8 cellular contexts compared by ENCODE assay signal in genomic region chr1:6234502-6235295, GRCh38. TPM values are rescaled to one million over a fixed set of nuclear protein-coding genes. Genes with fewer than 3 reads are reported as not detected.
DNase-seq lines count a peak whose midpoint lies in the region; ATAC-seq and TF ChIP-seq lines count a peak whose summit lies in the region.

No MANE protein-coding gene starts in this region.

- no peaks in the 10 kb centered on the region for H3K9me2 ChIP-seq in SU-DHL-6 (replicated peaks; ENCODE audit: insufficient read depth, low read length)

- H3K4me2 ChIP-seq in SU-DHL-6 (ENCODE audit: low read depth, low read length, poor library complexity, severe bottlenecking) (peak overlapping the region; percentile 82), fibroblast of lung (ENCODE audit: extremely low read depth, insufficient read depth, low read length) (peak overlapping the region; percentile 92)

- H3K9ac ChIP-seq in SU-DHL-6 (ENCODE audit: low read length) (peak overlapping the region; percentile 84), fibroblast of lung (ENCODE audit: insufficient read depth, low read length) (peak overlapping the region; percentile 87)

- DNase-seq in DMS79 treated with DMSO at 0.1 percent for 48 hours (lab: John Stamatoyannopoulos, UW): peak; percentile 24
- no peak for DNase-seq in DMS79 (lab: John Stamatoyannopoulos, UW)
- peak in 1 of 2 donors; percentile 43 for DNase-seq in fibroblast of lung (ENCODE audit: low read depth in 2 of 2)
- DNase-seq in retinal pigment epithelial cell (ENCODE audit: low read depth): no peak
- DNase-seq in C1 segment of cervical spinal cord (lab: John Stamatoyannopoulos, UW): no peak
- DNase-seq in NCI-H187 (lab: John Stamatoyannopoulos, UW): no peak

- peaks cover 14% of the 10 kb centered on the region; the same call in 1 of the 2 replicates for H3F3A ChIP-seq in SU-DHL-6 (ENCODE audit: insufficient read depth)

- H2AFZ ChIP-seq in SU-DHL-6 (ENCODE audit: low read depth, low read length, severe bottlenecking) (no peak overlapping the region), fibroblast of lung (ENCODE audit: low read length) (no peak overlapping the region)

- H4K20me1 ChIP-seq in SU-DHL-6 (ENCODE audit: low read depth, low read length): no peaks in the 10 kb centered on the region
- no peaks in the 10 kb centered on the region for H4K20me1 ChIP-seq in fibroblast of lung (ENCODE audit: control insufficient read depth, extremely low read depth, insufficient read depth, low read length)

- H3K4me3 ChIP-seq in SU-DHL-6 (ENCODE audit: insufficient read depth, low read length, poor library complexity, severe bottlenecking) (peak overlapping the region; percentile 96), fibroblast of lung (replicated peaks in 1 of 4; ENCODE audit: control extremely low read depth in 1 of 4, insufficient read depth in 1 of 4, low read depth in 3 of 4, low read length in 4 of 4) (peak overlapping the region; percentile 79 to 88 (median 85)), retinal pigment epithelial cell (ENCODE audit: low read length) (peak overlapping the region; percentile 56)

- H3K36me3 ChIP-seq in SU-DHL-6 (ENCODE audit: low read length): peaks cover 11% of the 10 kb centered on the region; the same call in 1 of the 2 replicates
- H3K36me3 ChIP-seq in fibroblast of lung (ENCODE audit: control insufficient read depth, insufficient read depth, low read length): peaks cover 2% of the 10 kb centered on the region

- no peak for ATAC-seq in HG02588 (IDR thresholded peaks at IDR 0.05; ENCODE audit: unreplicated experiment)

- peaks cover 24% of the 10 kb centered on the region for H3K79me2 ChIP-seq in SU-DHL-6 (ENCODE audit: insufficient read depth, low read length)
- peaks cover 18% of the 10 kb centered on the region for H3K79me2 ChIP-seq in fibroblast of lung (ENCODE audit: control insufficient read depth, insufficient read depth, low read length)

- H3K9me3 ChIP-seq in SU-DHL-6 (ENCODE audit: insufficient read depth, low read length): no peaks in the 10 kb centered on the region
- H3K9me3 ChIP-seq in fibroblast of lung (ENCODE audit: control insufficient read depth, insufficient read depth, low read depth, low read length): no peaks in the 10 kb centered on the region

- H3K27me3 ChIP-seq in SU-DHL-6 (ENCODE audit: low read length): no peaks in the 10 kb centered on the region
- no peaks in the 10 kb centered on the region for H3K27me3 ChIP-seq in fibroblast of lung (ENCODE audit: control insufficient read depth, insufficient read depth, low read length)

- H3K27ac ChIP-seq in SU-DHL-6 (ENCODE audit: low read depth, low read length) (peak overlapping the region; percentile 56), fibroblast of lung (ENCODE audit: insufficient read depth, low read length) (peak overlapping the region; percentile 42)

- peaks cover 7% of the 10 kb centered on the region for H3K4me1 ChIP-seq in fibroblast of lung (ENCODE audit: control insufficient read depth, extremely low read depth, insufficient read depth, low read length)

- TF ChIP-seq CTCF in SU-DHL-6 (IDR thresholded peaks at IDR 0.05; ENCODE audit: insufficient read depth, low read length, poor library complexity, severe bottlenecking) (no peak), fibroblast of lung (conservative IDR thresholded peaks at IDR 0.05 in 1 of 2, IDR thresholded peaks at IDR 0.05 in 1 of 2; ENCODE audit: low read depth in 1 of 2, low read length in 2 of 2) (no peak), retinal pigment epithelial cell (conservative IDR thresholded peaks at IDR 0.05; ENCODE audit: low read depth, low read length) (no peak)

RNA-seq across cellular contexts. Expression of gene ICMT, which starts 1.1 kb away (rescaled TPM):
- total RNA-seq in fibroblast of lung: 62.4 and 95.1 TPM in 2 replicates
- polyA plus RNA-seq in fibroblast of lung: 91.1 and 95.8 TPM in 2 replicates
- polyA plus RNA-seq in fibroblast of lung (2012): 58.9 and 63.8 TPM in 2 replicates
- 34.3 and 40.6 TPM in 2 replicates for polyA minus RNA-seq in fibroblast of lung (ENCODE audit: low replicate concordance)

RNA-seq across cellular contexts. Expression of gene HES3, which starts 9.3 kb away (rescaled TPM):
- total RNA-seq in fibroblast of lung: not detected in 2 replicates
- polyA plus RNA-seq in fibroblast of lung: not detected in 2 replicates
- not detected in 2 replicates for polyA plus RNA-seq in fibroblast of lung (2012)
- polyA minus RNA-seq in fibroblast of lung (ENCODE audit: low replicate concordance): not detected in 2 replicates

RNA-seq across cellular contexts. Expression of gene GPR153, which starts 26.2 kb away (rescaled TPM):
- total RNA-seq in fibroblast of lung: 8.9 and 13.4 TPM in 2 replicates
- 4.0 and 8.5 TPM in 2 replicates for polyA plus RNA-seq in fibroblast of lung
- polyA plus RNA-seq in fibroblast of lung (2012): 5.6 and 13.9 TPM in 2 replicates
- polyA minus RNA-seq in fibroblast of lung (ENCODE audit: low replicate concordance): 12.9 and 21.1 TPM in 2 replicates

RNA-seq across cellular contexts. Expression of gene RNF207, which starts 28.8 kb away (rescaled TPM):
- 9.2 and 17.2 TPM in 2 replicates for total RNA-seq in fibroblast of lung
- 2.0 and 2.6 TPM in 2 replicates for polyA plus RNA-seq in fibroblast of lung
- 0.90 and 1.6 TPM in 2 replicates for polyA plus RNA-seq in fibroblast of lung (2012)
- 4.7 and 12.2 TPM in 2 replicates for polyA minus RNA-seq in fibroblast of lung (ENCODE audit: low replicate concordance)

RNA-seq across cellular contexts. Expression of gene RPL22, which starts 35.3 kb away (rescaled TPM):
- total RNA-seq in fibroblast of lung: 159 and 227 TPM in 2 replicates
- polyA plus RNA-seq in fibroblast of lung: 300 and 369 TPM in 2 replicates
- 686 and 835 TPM in 2 replicates for polyA plus RNA-seq in fibroblast of lung (2012)
- polyA minus RNA-seq in fibroblast of lung (ENCODE audit: low replicate concordance): 2.9 and 3.7 TPM in 2 replicates
